In genomic region chr1:35809156-35810095, GRCh38 we compare ENCODE assay signal across 1 cellular context.
TF ChIP-seq lines count a peak whose summit lies in the region.

No MANE protein-coding gene starts in this region.

TF ChIP-seq in IMR-90, 13 proteins besides CTCF, POLR2A, EP300 and RAD21 (continued from another document):
- no peak for TF ChIP-seq USF2 (IDR thresholded peaks at IDR 0.05; ENCODE audit: low read depth, low read length)
TF ChIP-seq in IMR-90: peak in this region for 0.
